In genomic region chr2:108909275-108909823, GRCh38 we compare ENCODE assay signal across 21 cellular contexts.
A peak's percentile ranks its signal among the peaks of the same experiment; 100 is the strongest.
DNase-seq lines count a peak whose midpoint lies in the region; ATAC-seq and TF ChIP-seq lines count a peak whose summit lies in the region.
"Had no signal": no experiment of that assay in that cellular context is flagged by ENCODE, and none has a peak within 500 bp of the region (broad histone marks: within the 10 kb centered on the region; RNA-seq: fewer than 3 reads in every experiment).

No MANE protein-coding gene starts in this region.

- peak; percentile 35 for DNase-seq in activated CD8-positive, alpha-beta memory T cell treated with anti-CD3 and anti-CD28 coated beads, Interleukin-2, amount 10 ng/mL, durations not matched to agents 7 days and 5 days
- no peak for DNase-seq in activated CD8-positive, alpha-beta memory T cell treated with anti-CD3 and anti-CD28 coated beads, Interleukin-2, amount 50 U/mL, for 48 hours
- DNase-seq in GM13976 (ENCODE audit: low spot score) (peak; percentile 26), left lobe of liver (ENCODE audit: low spot score) (peak; percentile 15), upper lobe of right lung (peak; percentile 38), GM23248 (no peak)
- DNase-seq: CD4-positive, alpha-beta memory T cell; EL; HFFc6; KG1; MV-4-11; NCI-H1417; NCI-H187 treated with DMSO at 0.1 percent for 48 hours; NCI-H345; NCI-H524 treated with DMSO at 0.1 percent for 48 hours; PC-3; RPMI8226; SIG-M5 had no signal

- H3K4me1 Mint-ChIP-seq in activated CD8-positive, alpha-beta memory T cell treated with anti-CD3 and anti-CD28 coated beads, Interleukin-2, amount 10 ng/mL, durations not matched to agents 7 days and 5 days: no peaks in the 10 kb centered on the region
- H3K4me1 Mint-ChIP-seq: CD4-positive, alpha-beta memory T cell had no signal

- H3K4me3 ChIP-seq in upper lobe of right lung: no peak overlapping the region
- no peak overlapping the region for H3K4me3 ChIP-seq in GM23248
- H3K4me3 ChIP-seq: BLaER1, GM12878 had no signal

- CTCF ChIA-PET in activated CD8-positive, alpha-beta memory T cell treated with anti-CD3 and anti-CD28 coated beads, Interleukin-2, amount 10 ng/mL, durations not matched to agents 7 days and 5 days (lab: Charles Lee): no interaction called here

- H3K27ac ChIP-seq in upper lobe of right lung (no peak overlapping the region), GM23248 (no peak overlapping the region)
- H3K27ac ChIP-seq: BLaER1 had no signal

- no peak overlapping the region for H3K9ac ChIP-seq in GM23248
- H3K9ac ChIP-seq: BLaER1 had no signal

- no peaks in the 10 kb centered on the region for H3K36me3 Mint-ChIP-seq in activated CD8-positive, alpha-beta memory T cell treated with anti-CD3 and anti-CD28 coated beads, Interleukin-2, amount 10 ng/mL, durations not matched to agents 7 days and 5 days

- in situ Hi-C loops in GM13976 (cut with MboI; ENCODE audit: low sequenced_read_pairs, unreplicated experiment) (no loop called here), GM23248 (cut with MboI) (no loop called here)

- intact Hi-C loops in upper lobe of right lung (cut with DNase I): no loop called here

- H3K36me3 ChIP-seq in upper lobe of right lung (no peaks in the 10 kb centered on the region), GM23248 (ENCODE audit: low read depth) (no peaks in the 10 kb centered on the region)
- H3K36me3 ChIP-seq: BLaER1 had no signal

- H2AFZ ChIP-seq in GM23248: no peak overlapping the region

- H3K9me3 ChIP-seq in upper lobe of right lung: no peaks in the 10 kb centered on the region
- no peaks in the 10 kb centered on the region for H3K9me3 ChIP-seq in GM23248 (ENCODE audit: low read depth)
- H3K9me3 ChIP-seq: BLaER1 had no signal

- 63 to 73% methylated on average over 9 of the region's 9 CpGs for WGBS in GM23248 (ENCODE audit: low coverage in 1 of 2, low lambda C conversion rate in 2 of 2, missing lambda C conversion rate in 2 of 2), 2 experiments

- TF ChIP-seq CTCF in GM13976 (IDR thresholded peaks at IDR 0.05; ENCODE audit: borderline replicate concordance, control extremely low read depth, extremely low read depth, insufficient read depth, missing control alignments) (no peak), upper lobe of right lung (IDR thresholded peaks at IDR 0.05) (no peak)

- no peaks in the 10 kb centered on the region for H3K4me1 ChIP-seq in upper lobe of right lung
- H3K4me1 ChIP-seq in GM23248 (ENCODE audit: insufficient read depth): no peaks in the 10 kb centered on the region

- no peaks in the 10 kb centered on the region for H3K27me3 ChIP-seq in upper lobe of right lung
- H3K27me3 ChIP-seq in GM23248 (replicated peaks; ENCODE audit: insufficient read depth): peaks cover 37% of the 10 kb centered on the region
- H3K27me3 ChIP-seq: BLaER1 had no signal

- H3K9me2 ChIP-seq in GM23248 (ENCODE audit: insufficient read depth): no peaks in the 10 kb centered on the region

- H3K9me3 Mint-ChIP-seq in activated CD8-positive, alpha-beta memory T cell treated with anti-CD3 and anti-CD28 coated beads, Interleukin-2, amount 10 ng/mL, durations not matched to agents 7 days and 5 days (ENCODE audit: low read depth): no peaks in the 10 kb centered on the region
- H3K9me3 Mint-ChIP-seq: CD4-positive, alpha-beta memory T cell; HFFc6 had no signal

- no peaks in the 10 kb centered on the region for H3F3A ChIP-seq in GM23248 (ENCODE audit: insufficient read depth)

- H3K4me3 Mint-ChIP-seq in activated CD8-positive, alpha-beta memory T cell treated with anti-CD3 and anti-CD28 coated beads, Interleukin-2, amount 10 ng/mL, durations not matched to agents 7 days and 5 days: no peak overlapping the region
- H3K4me3 Mint-ChIP-seq: CD4-positive, alpha-beta memory T cell; HFFc6 had no signal

- no peak overlapping the region for H3K4me2 ChIP-seq in GM23248 (ENCODE audit: unreplicated experiment)

- no peaks in the 10 kb centered on the region for H4K20me1 ChIP-seq in GM23248 (ENCODE audit: insufficient read depth)
- H4K20me1 ChIP-seq: BLaER1 had no signal

- no peaks in the 10 kb centered on the region for H3K27me3 Mint-ChIP-seq in activated CD8-positive, alpha-beta memory T cell treated with anti-CD3 and anti-CD28 coated beads, Interleukin-2, amount 10 ng/mL, durations not matched to agents 7 days and 5 days
- H3K27me3 Mint-ChIP-seq: CD4-positive, alpha-beta memory T cell had no signal

- H3K27ac Mint-ChIP-seq in activated CD8-positive, alpha-beta memory T cell treated with anti-CD3 and anti-CD28 coated beads, Interleukin-2, amount 10 ng/mL, durations not matched to agents 7 days and 5 days: no peak overlapping the region
- H3K27ac Mint-ChIP-seq: CD4-positive, alpha-beta memory T cell; HFFc6 had no signal

- H3K79me2 ChIP-seq in GM23248 (ENCODE audit: insufficient read depth): no peaks in the 10 kb centered on the region

- no peak for ATAC-seq in activated CD8-positive, alpha-beta memory T cell treated with anti-CD3 and anti-CD28 coated beads, Interleukin-2, amount 10 ng/mL, durations not matched to agents 7 days and 5 days
- ATAC-seq in left lobe of liver (no peak), upper lobe of right lung (no peak), HG03097 (IDR thresholded peaks at IDR 0.05; ENCODE audit: low FRiP score, unreplicated experiment) (no peak)
- ATAC-seq: GM12878, PC-3 had no signal

Comparison
In these comparisons a context has a peak if more than half of its experiments do, and no peak if none do; other contexts are left out.
1. DNase-seq: peak in activated CD8-positive, alpha-beta memory T cell treated with anti-CD3 and anti-CD28 coated beads, Interleukin-2, amount 10 ng/mL, durations not matched to agents 7 days and 5 days (single experiment), GM13976 (single experiment), left lobe of liver (single experiment) and upper lobe of right lung (single experiment); none in activated CD8-positive, alpha-beta memory T cell treated with anti-CD3 and anti-CD28 coated beads, Interleukin-2, amount 50 U/mL, for 48 hours (single experiment) and GM23248 (single experiment).